1 cellular context compared by ENCODE assay signal in the genomic region with DNA sequence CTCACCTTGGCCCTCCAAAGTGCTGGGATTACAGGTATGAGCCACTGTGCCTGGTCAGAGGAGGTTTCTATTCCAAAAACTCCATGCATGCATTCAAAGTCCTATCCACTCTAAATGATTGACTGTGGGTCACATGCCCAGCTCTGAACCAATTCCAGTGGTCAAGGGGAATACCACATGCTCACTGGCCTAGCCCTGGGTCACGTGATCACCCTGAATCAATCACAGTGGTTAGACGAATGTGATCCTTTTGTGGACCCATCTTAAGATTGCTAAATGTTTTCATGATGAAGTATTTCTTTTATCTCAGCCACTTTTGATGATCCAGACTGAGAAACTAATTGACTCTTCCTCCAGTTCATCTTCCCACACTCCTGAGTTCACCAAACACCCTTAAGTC.
TF ChIP-seq lines count a peak whose summit lies in the region.

No MANE protein-coding gene starts in this region.

TF ChIP-seq in SK-N-SH treated with all-trans-retinoic acid at 6 μM for 48 hours, 23 proteins besides CTCF, POLR2A, EP300 and RAD21 (continued from another document):
- TF ChIP-seq, protein P1, sequence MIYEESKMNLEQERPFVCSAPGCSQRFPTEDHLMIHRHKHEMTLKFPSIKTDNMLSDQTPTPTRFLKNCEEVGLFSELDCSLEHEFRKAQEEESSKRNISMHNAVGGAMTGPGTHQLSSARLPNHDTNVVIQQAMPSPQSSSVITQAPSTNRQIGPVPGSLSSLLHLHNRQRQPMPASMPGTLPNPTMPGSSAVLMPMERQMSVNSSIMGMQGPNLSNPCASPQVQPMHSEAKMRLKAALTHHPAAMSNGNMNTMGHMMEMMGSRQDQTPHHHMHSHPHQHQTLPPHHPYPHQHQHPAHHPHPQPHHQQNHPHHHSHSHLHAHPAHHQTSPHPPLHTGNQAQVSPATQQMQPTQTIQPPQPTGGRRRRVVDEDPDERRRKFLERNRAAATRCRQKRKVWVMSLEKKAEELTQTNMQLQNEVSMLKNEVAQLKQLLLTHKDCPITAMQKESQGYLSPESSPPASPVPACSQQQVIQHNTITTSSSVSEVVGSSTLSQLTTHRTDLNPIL (CRISPR knock-in tag; IDR thresholded peaks at IDR 0.05; ENCODE audit: low read depth), result no peak
